Comparison of ENCODE assay signal across 8 cellular contexts in the genomic region with DNA sequence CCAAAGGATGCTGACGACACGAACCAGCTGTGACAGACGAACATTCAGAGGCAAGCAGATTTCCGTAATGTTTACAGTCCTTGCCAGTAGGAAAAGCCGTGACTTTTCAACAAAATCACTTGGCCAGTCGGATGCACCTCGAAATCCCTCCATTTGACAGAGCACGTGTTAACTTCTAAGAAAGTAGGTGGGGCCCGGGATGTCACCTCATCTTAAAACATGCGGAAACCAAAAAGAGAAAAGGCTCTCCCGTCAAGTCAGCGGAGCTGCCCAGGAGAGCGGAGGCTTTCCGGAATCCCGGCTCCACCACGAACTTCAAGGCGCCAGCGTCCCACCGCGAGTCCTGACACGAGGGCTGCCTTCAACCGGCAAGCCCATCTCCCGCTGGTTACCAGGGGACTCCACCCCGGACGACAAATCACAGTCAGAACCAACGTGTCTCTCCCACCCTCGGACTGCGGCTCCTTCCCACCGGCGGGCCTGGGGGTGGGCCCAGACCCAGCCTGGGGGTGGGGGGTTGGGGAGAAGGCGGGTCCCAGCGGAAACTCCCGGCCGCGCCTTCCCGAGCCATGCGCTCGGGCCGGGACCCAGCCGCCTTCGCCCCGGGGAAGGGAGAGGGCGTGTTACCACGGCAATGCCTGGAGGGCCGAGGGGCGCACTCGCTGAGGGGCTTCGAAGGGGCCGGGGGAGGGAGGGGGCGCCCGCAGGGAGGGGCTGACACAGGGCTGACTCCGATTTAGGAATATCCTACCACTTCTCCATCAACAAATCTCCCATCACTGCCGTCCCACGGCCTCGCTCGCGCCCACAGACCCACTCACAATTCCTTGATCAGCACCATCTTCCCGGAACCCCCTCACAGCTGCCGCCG. TPM values are rescaled to one million over a fixed set of nuclear protein-coding genes. Genes with fewer than 3 reads are reported as not detected.
A peak's percentile ranks its signal among the peaks of the same experiment; 100 is the strongest.
DNase-seq lines count a peak whose midpoint lies in the region; ATAC-seq and TF ChIP-seq lines count a peak whose summit lies in the region.

No MANE protein-coding gene starts in this region.

- no peaks in the 10 kb centered on the region for H3K36me3 ChIP-seq in Peyer's patch
- peaks cover 11% of the 10 kb centered on the region for H3K36me3 ChIP-seq in neuron (ENCODE audit: insufficient read depth, low read length)

- H3K9me3 ChIP-seq in Peyer's patch (no peaks in the 10 kb centered on the region), neuron (ENCODE audit: low read length) (no peaks in the 10 kb centered on the region)

- TF ChIP-seq CTCF in GM12875 (IDR thresholded peaks at IDR 0.05; ENCODE audit: borderline replicate concordance, insufficient read depth, low read depth, low read length) (no peak), Peyer's patch (IDR thresholded peaks at IDR 0.05) (no peak), fibroblast of the aortic adventitia (IDR thresholded peaks at IDR 0.05; ENCODE audit: insufficient read depth, low read length) (no peak)

- ATAC-seq in HG02943 (IDR thresholded peaks at IDR 0.05; ENCODE audit: low read depth, unreplicated experiment): peak; percentile 24
- ATAC-seq in stimulated activated naive CD8-positive, alpha-beta T cell treated with anti-CD3 and anti-CD28 coated beads, Interleukin-15, amount 100 ng/mL, for 72 hours: peak; percentile 58

- H3K27me3 ChIP-seq in Peyer's patch (no peaks in the 10 kb centered on the region), neuron (ENCODE audit: insufficient read depth, low read length) (no peaks in the 10 kb centered on the region)

- H3K4me1 ChIP-seq in Peyer's patch (peaks cover 0 to 47% (median 8%) of the 10 kb centered on the region in 4 donors), neuron (ENCODE audit: insufficient read depth, low read length) (peaks cover 16% of the 10 kb centered on the region)

- H2AFZ ChIP-seq in neuron (ENCODE audit: low read depth, low read length): peak overlapping the region; percentile 20

- H3K9me3 Mint-ChIP-seq in stimulated activated naive CD8-positive, alpha-beta T cell treated with anti-CD3 and anti-CD28 coated beads, Interleukin-15, amount 100 ng/mL, for 72 hours: no peaks in the 10 kb centered on the region

- DNase-seq in Peyer's patch: peak; percentile 29 to 71 (median 62)
- DNase-seq in activated T-helper 9 cell treated with anti-CD3 and anti-CD28 coated beads, Interleukin-2, amount 50 U/mL, for 16 hours (ENCODE audit: low read depth): peak; percentile 41
- DNase-seq in fibroblast of the aortic adventitia (ENCODE audit: low read depth): peak; percentile 32
- peak; percentile 57 to 71 for DNase-seq in stimulated activated naive CD8-positive, alpha-beta T cell treated with anti-CD3 and anti-CD28 coated beads, Interleukin-15, amount 100 ng/mL, for 72 hours
- no peak for DNase-seq in superior temporal gyrus (ENCODE audit: extremely low spot score)

- H3K27ac Mint-ChIP-seq in stimulated activated naive CD8-positive, alpha-beta T cell treated with anti-CD3 and anti-CD28 coated beads, Interleukin-15, amount 100 ng/mL, for 72 hours: peak overlapping the region; percentile 99 to 100

- H3K4me1 Mint-ChIP-seq in stimulated activated naive CD8-positive, alpha-beta T cell treated with anti-CD3 and anti-CD28 coated beads, Interleukin-15, amount 100 ng/mL, for 72 hours: peaks cover 75% of the 10 kb centered on the region

- H3K4me3 Mint-ChIP-seq in stimulated activated naive CD8-positive, alpha-beta T cell treated with anti-CD3 and anti-CD28 coated beads, Interleukin-15, amount 100 ng/mL, for 72 hours: peak overlapping the region; percentile 97 to 99

- H3K27me3 Mint-ChIP-seq in stimulated activated naive CD8-positive, alpha-beta T cell treated with anti-CD3 and anti-CD28 coated beads, Interleukin-15, amount 100 ng/mL, for 72 hours: no peaks in the 10 kb centered on the region

- peak overlapping the region; percentile 91 for H3K4me3 ChIP-seq in GM12875 (ENCODE audit: low read depth, low read length)
- H3K4me3 ChIP-seq in Peyer's patch: peak overlapping the region; percentile 81 to 92 (median 86)
- peak overlapping the region; percentile 90 for H3K4me3 ChIP-seq in fibroblast of the aortic adventitia (ENCODE audit: low read depth, low read length)
- peak overlapping the region; percentile 86 for H3K4me3 ChIP-seq in neuron (ENCODE audit: low read length)

- TF ChIP-seq POLR2A in Peyer's patch (IDR thresholded peaks at IDR 0.05): no peak

- H3K27ac ChIP-seq in Peyer's patch: peak overlapping the region; percentile 90 to 97 (median 92)

RNA-seq across cellular contexts. Expression of a gene that starts 0.5 kb away (rescaled TPM):
- total RNA-seq in Peyer's patch: 10 to 100 TPM; 24.7 to 29.7 (median 28.2) TPM
- 22.1 and 26.8 TPM in 2 replicates for total RNA-seq in fibroblast of the aortic adventitia (ENCODE audit: low replicate concordance)
